In genomic region chr2:112811276-112811831, GRCh38 we compare ENCODE assay signal across 16 cellular contexts. TPM values are rescaled to one million over a fixed set of nuclear protein-coding genes. Genes with fewer than 3 reads are reported as not detected.
DNase-seq lines count a peak whose midpoint lies in the region; ATAC-seq and TF ChIP-seq lines count a peak whose summit lies in the region.
"Had no signal": no experiment of that assay in that cellular context is flagged by ENCODE, and none has a peak within 500 bp of the region (broad histone marks: within the 10 kb centered on the region; RNA-seq: fewer than 3 reads in every experiment).

No MANE protein-coding gene starts in this region.

- peaks cover 0 to 16% (median 7%) of the 10 kb centered on the region in 8 donors for H3K9me3 ChIP-seq in spleen
- H3K9me3 ChIP-seq: uterus had no signal

- peaks cover 7% of the 10 kb centered on the region for H3K36me3 Mint-ChIP-seq in activated naive CD4-positive, alpha-beta T cell treated with anti-CD3 and anti-CD28 coated beads, Interleukin-2, amount 10 ng/mL, durations not matched to agents 7 days and 5 days
- H3K36me3 Mint-ChIP-seq in activated CD4-positive, alpha-beta memory T cell treated with anti-CD3 and anti-CD28 coated beads, Interleukin-2, amount 10 ng/mL, durations not matched to agents 7 days and 5 days (ENCODE audit: low read depth) = peaks cover 28% of the 10 kb centered on the region
- no peaks in the 10 kb centered on the region for H3K36me3 Mint-ChIP-seq in activated T-cell treated with anti-CD3 and anti-CD28 coated beads, Interleukin-2, amount 50 U/mL, for 4 hours (ENCODE audit: insufficient read depth)

- H3K27ac ChIP-seq in spleen = peak overlapping the region in 6 of 8 donors; percentile 23 to 59 (median 48)
- H3K27ac ChIP-seq: uterus had no signal

- intact Hi-C loops in spleen (cut with DNase I; ENCODE audit: low total_unique reads) = no loop called here

- H3K4me1 Mint-ChIP-seq in activated naive CD4-positive, alpha-beta T cell treated with anti-CD3 and anti-CD28 coated beads, Interleukin-2, amount 10 ng/mL, durations not matched to agents 7 days and 5 days = peaks cover 14% of the 10 kb centered on the region
- peaks cover 27% of the 10 kb centered on the region for H3K4me1 Mint-ChIP-seq in activated CD4-positive, alpha-beta memory T cell treated with anti-CD3 and anti-CD28 coated beads, Interleukin-2, amount 10 ng/mL, durations not matched to agents 7 days and 5 days
- H3K4me1 Mint-ChIP-seq in activated T-cell treated with anti-CD3 and anti-CD28 coated beads, Interleukin-2, amount 50 U/mL, for 4 hours (ENCODE audit: low read depth) = peaks cover 24% of the 10 kb centered on the region

- no peak for DNase-seq in activated naive CD4-positive, alpha-beta T cell treated with anti-CD3 and anti-CD28 coated beads, Interleukin-2, amount 10 ng/mL, durations not matched to agents 7 days and 5 days
- no peak for DNase-seq in activated naive CD4-positive, alpha-beta T cell treated with anti-CD3 and anti-CD28 coated beads, Interleukin-2, amount 50 U/mL, for 16 hours
- no peak for DNase-seq in activated CD4-positive, alpha-beta memory T cell treated with anti-CD3 and anti-CD28 coated beads, Interleukin-2, amount 10 ng/mL, durations not matched to agents 7 days and 5 days
- DNase-seq in spleen (no peak), NCI-H510A (lab: John Stamatoyannopoulos, UW) (no peak), AG08395 (ENCODE audit: low spot score) (no peak)
- DNase-seq in activated T-cell treated with anti-CD3 and anti-CD28 coated beads, Interleukin-2, amount 50 U/mL, for 4 hours = no peak
- DNase-seq: anterior cingulate cortex; DMS79; effector CD8-positive, alpha-beta T cell; glutamatergic neuron; left colon; nucleus accumbens had no signal

- H3K27ac Mint-ChIP-seq in activated naive CD4-positive, alpha-beta T cell treated with anti-CD3 and anti-CD28 coated beads, Interleukin-2, amount 10 ng/mL, durations not matched to agents 7 days and 5 days = peak overlapping the region; percentile 47
- H3K27ac Mint-ChIP-seq in activated CD4-positive, alpha-beta memory T cell treated with anti-CD3 and anti-CD28 coated beads, Interleukin-2, amount 10 ng/mL, durations not matched to agents 7 days and 5 days = peak overlapping the region; percentile 66

- TF ChIP-seq CTCF in spleen (IDR thresholded peaks at IDR 0.05 in 8 of 11, conservative IDR thresholded peaks at IDR 0.05 in 3 of 11) = no peak

- peaks cover 12 to 42% (median 26%) of the 10 kb centered on the region in 6 donors for H3K4me1 ChIP-seq in spleen
- H3K4me1 ChIP-seq: uterus had no signal

- no peak overlapping the region for H3K4me3 ChIP-seq in spleen
- H3K4me3 ChIP-seq: uterus had no signal

- WGBS in spleen, 5 donors = 65 to 78% (median 74%) methylated on average over 3 of the region's 3 CpGs

- H3K36me3 ChIP-seq in spleen = no peaks in the 10 kb centered on the region
- H3K36me3 ChIP-seq: uterus had no signal

- H3K9me3 Mint-ChIP-seq in activated naive CD4-positive, alpha-beta T cell treated with anti-CD3 and anti-CD28 coated beads, Interleukin-2, amount 10 ng/mL, durations not matched to agents 7 days and 5 days = peaks cover 22% of the 10 kb centered on the region
- peaks cover 24% of the 10 kb centered on the region for H3K9me3 Mint-ChIP-seq in activated CD4-positive, alpha-beta memory T cell treated with anti-CD3 and anti-CD28 coated beads, Interleukin-2, amount 10 ng/mL, durations not matched to agents 7 days and 5 days
- peaks cover 16% of the 10 kb centered on the region for H3K9me3 Mint-ChIP-seq in activated T-cell treated with anti-CD3 and anti-CD28 coated beads, Interleukin-2, amount 50 U/mL, for 4 hours

- CTCF ChIA-PET in activated naive CD4-positive, alpha-beta T cell treated with anti-CD3 and anti-CD28 coated beads, Interleukin-2, amount 10 ng/mL, durations not matched to agents 7 days and 5 days (lab: Charles Lee) = interaction anchor here (1.0 kb wide), 2 partner anchors 26 to 74 kb away, joined by 3 read pairs; no protein-coding TSS in a partner anchor
- CTCF ChIA-PET in activated CD4-positive, alpha-beta memory T cell treated with anti-CD3 and anti-CD28 coated beads, Interleukin-2, amount 10 ng/mL, durations not matched to agents 7 days and 5 days (lab: Charles Lee) = interaction anchor here (1.0 to 1.1 kb wide), 3 partner anchors 23 to 148 kb away, joined by 3 to 4 read pairs (median 3); no protein-coding TSS in a partner anchor

- no peak overlapping the region for H3K4me3 Mint-ChIP-seq in activated naive CD4-positive, alpha-beta T cell treated with anti-CD3 and anti-CD28 coated beads, Interleukin-2, amount 10 ng/mL, durations not matched to agents 7 days and 5 days
- H3K4me3 Mint-ChIP-seq in activated CD4-positive, alpha-beta memory T cell treated with anti-CD3 and anti-CD28 coated beads, Interleukin-2, amount 10 ng/mL, durations not matched to agents 7 days and 5 days = no peak overlapping the region
- no peak overlapping the region for H3K4me3 Mint-ChIP-seq in activated T-cell treated with anti-CD3 and anti-CD28 coated beads, Interleukin-2, amount 50 U/mL, for 4 hours

- POLR2A ChIA-PET in activated CD4-positive, alpha-beta memory T cell treated with anti-CD3 and anti-CD28 coated beads, Interleukin-2, amount 10 ng/mL, durations not matched to agents 7 days and 5 days (lab: Charles Lee) = no interaction called here

- no peaks in the 10 kb centered on the region for H3K27me3 Mint-ChIP-seq in activated naive CD4-positive, alpha-beta T cell treated with anti-CD3 and anti-CD28 coated beads, Interleukin-2, amount 10 ng/mL, durations not matched to agents 7 days and 5 days
- no peaks in the 10 kb centered on the region for H3K27me3 Mint-ChIP-seq in activated CD4-positive, alpha-beta memory T cell treated with anti-CD3 and anti-CD28 coated beads, Interleukin-2, amount 10 ng/mL, durations not matched to agents 7 days and 5 days
- H3K27me3 Mint-ChIP-seq in activated T-cell treated with anti-CD3 and anti-CD28 coated beads, Interleukin-2, amount 50 U/mL, for 4 hours (ENCODE audit: low read depth) = no peaks in the 10 kb centered on the region

- H3K27me3 ChIP-seq in spleen (replicated peaks in 1 of 7) = no peaks in the 10 kb centered on the region
- H3K27me3 ChIP-seq: uterus had no signal

- no peak for TF ChIP-seq POLR2A in spleen (IDR thresholded peaks at IDR 0.05)

- peak; percentile 2 for ATAC-seq in esophagus mucosa
- ATAC-seq in activated T-cell treated with anti-CD3 and anti-CD28 coated beads, Interleukin-2, amount 50 U/mL, for 4 hours = no peak

RNA-seq across cellular contexts. Expression of gene IL1B, which starts 25.2 kb away (rescaled TPM):
- total RNA-seq in activated CD4-positive, alpha-beta memory T cell treated with anti-CD3 and anti-CD28 coated beads, Interleukin-2, amount 10 ng/mL, durations not matched to agents 7 days and 5 days = under 1 TPM in 1 of 2 experiments, not detected in 1; 0.48 TPM
- total RNA-seq in esophagus mucosa (4.1 TPM), spleen (10 to 100 TPM in 6 of 7 donors, 1 to 10 TPM in 1; 6.9 to 81.9 (median 16.1) TPM)
- polyA plus RNA-seq in spleen = 1 to 10 TPM; 3.4 to 5.4 (median 5.1) TPM
- total RNA-seq in activated T-cell treated with anti-CD3 and anti-CD28 coated beads, Interleukin-2, amount 50 U/mL, for 4 hours = 1 to 10 TPM in 2 of 3 donors, under 1 TPM in 1; 0.42 to 1.6 (median 1.3) TPM
- total RNA-seq: T-helper 2 cell treated with Interferon-gamma antibody and Interleukin-4, amounts not matched to agents 100 ng/mL and 5 ng/mL, for 36 hours had no signal

RNA-seq across cellular contexts. Expression of gene IL1A, which starts 27.1 kb away (rescaled TPM):
- total RNA-seq in activated CD4-positive, alpha-beta memory T cell treated with anti-CD3 and anti-CD28 coated beads, Interleukin-2, amount 10 ng/mL, durations not matched to agents 7 days and 5 days = 1 to 10 TPM; 4.8 to 5.4 TPM
- 9.4 TPM for total RNA-seq in esophagus mucosa
- total RNA-seq in spleen = under 1 TPM in 5 of 7 donors, not detected in 2; 0.22 to 0.98 (median 0.70) TPM
- polyA plus RNA-seq in spleen = 1 to 10 TPM in 1 of 3 donors, under 1 TPM in 2; 0.21 to 1.6 (median 0.67) TPM
- total RNA-seq in activated T-cell treated with anti-CD3 and anti-CD28 coated beads, Interleukin-2, amount 50 U/mL, for 4 hours = 1 to 10 TPM; 2.0 to 4.3 (median 3.8) TPM

RNA-seq across cellular contexts. Expression of gene CKAP2L, which starts 46.9 kb away (rescaled TPM):
- total RNA-seq in activated CD4-positive, alpha-beta memory T cell treated with anti-CD3 and anti-CD28 coated beads, Interleukin-2, amount 10 ng/mL, durations not matched to agents 7 days and 5 days = 10 to 100 TPM; 63.3 to 66.3 TPM
- total RNA-seq in esophagus mucosa = 14.0 TPM
- total RNA-seq in spleen = 1 to 10 TPM in 6 of 7 donors, under 1 TPM in 1; 0.55 to 3.5 (median 2.1) TPM
- polyA plus RNA-seq in spleen = 1 to 10 TPM in 1 of 3 donors, under 1 TPM in 2; 0.20 to 1.3 (median 0.83) TPM
- 1 to 10 TPM; 2.7 to 4.1 (median 3.2) TPM for total RNA-seq in activated T-cell treated with anti-CD3 and anti-CD28 coated beads, Interleukin-2, amount 50 U/mL, for 4 hours
